Comparison of ENCODE assay signal across 18 cellular contexts in the genomic region with DNA sequence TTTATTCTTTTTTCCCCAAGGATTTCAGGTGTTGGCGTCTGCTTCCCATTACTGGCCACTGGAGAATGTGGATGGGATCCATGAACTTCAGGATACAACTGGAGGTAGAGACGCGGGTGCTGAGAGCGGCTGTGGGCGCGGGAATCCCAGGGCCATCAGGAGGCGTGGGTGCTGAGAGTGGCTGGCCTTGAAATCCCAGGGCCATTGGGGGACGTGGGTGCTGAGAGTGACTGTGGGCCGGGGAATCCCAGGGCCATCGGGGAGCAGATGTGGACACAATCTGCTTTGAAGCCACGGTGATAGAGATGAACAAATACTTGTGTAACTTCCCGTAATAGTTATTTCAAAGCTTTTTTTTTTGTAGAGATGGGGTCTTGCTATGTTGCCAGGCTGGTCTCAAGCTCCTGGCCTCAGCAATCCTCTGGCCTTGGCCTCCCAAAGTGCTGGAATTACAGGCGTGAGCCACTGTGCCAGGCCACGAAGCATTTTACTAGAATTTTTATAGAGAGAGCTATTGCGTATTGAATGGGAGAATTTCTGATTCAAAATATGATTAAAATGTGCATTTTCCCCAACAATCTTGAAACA. TPM values are rescaled to one million over a fixed set of nuclear protein-coding genes. Genes with fewer than 3 reads are reported as not detected.
"Had no signal": no experiment of that assay in that cellular context is flagged by ENCODE, and none has a peak within 500 bp of the region (broad histone marks: within the 10 kb centered on the region; RNA-seq: fewer than 3 reads in every experiment).

No MANE protein-coding gene starts in this region.

- H3K9me3 ChIP-seq: ascending aorta, breast epithelium, pancreas, tibial artery had no signal

- H3K27me3 ChIP-seq: ascending aorta, breast epithelium, foreskin keratinocyte, pancreas, tibial artery had no signal

- H3K27ac ChIP-seq: ascending aorta, breast epithelium, foreskin keratinocyte, pancreas, tibial artery had no signal

- H3K4me3 ChIP-seq: ascending aorta, breast epithelium, pancreas, tibial artery had no signal

- H3K4me1 Mint-ChIP-seq: activated CD4-positive, alpha-beta T cell treated with anti-CD3 and anti-CD28 coated beads, Interleukin-2, amount 10 ng/mL, durations not matched to agents 7 days and 5 days; activated naive CD8-positive, alpha-beta T cell treated with anti-CD3 and anti-CD28 coated beads, Interleukin-2, amount 50 U/mL, for 24 hours; T-cell had no signal

- H3K4me3 Mint-ChIP-seq: activated CD4-positive, alpha-beta T cell treated with anti-CD3 and anti-CD28 coated beads, Interleukin-2, amount 10 ng/mL, durations not matched to agents 7 days and 5 days; activated naive CD8-positive, alpha-beta T cell treated with anti-CD3 and anti-CD28 coated beads, Interleukin-2, amount 50 U/mL, for 24 hours; activated T-cell treated with anti-CD3 and anti-CD28 coated beads, Interleukin-2, amount 50 U/mL, for 72 hours; effector memory CD8-positive, alpha-beta T cell; neural crest cell; stimulated activated naive B cell treated with anti-CD40 and anti-IgM and Interleukin-4, amounts not matched to agents 10 μg/mL and 1 μg/mL and 100 μg/mL, for 72 hours; T-cell had no signal

- H3K4me1 ChIP-seq: ascending aorta, breast epithelium, foreskin keratinocyte, pancreas, tibial artery had no signal

- H3K36me3 Mint-ChIP-seq: stimulated activated naive B cell treated with anti-CD40 and anti-IgM and Interleukin-4, amounts not matched to agents 10 μg/mL and 1 μg/mL and 100 μg/mL, for 72 hours; T-cell had no signal

- ATAC-seq: activated naive CD8-positive, alpha-beta T cell treated with anti-CD3 and anti-CD28 coated beads, Interleukin-2, amount 50 U/mL, for 24 hours; activated T-cell treated with anti-CD3 and anti-CD28 coated beads, Interleukin-2, amount 50 U/mL, for 72 hours; effector memory CD8-positive, alpha-beta T cell; foreskin keratinocyte; pancreas; stimulated activated naive B cell treated with anti-CD40 and anti-IgM and Interleukin-4, amounts not matched to agents 10 μg/mL and 1 μg/mL and 100 μg/mL, for 72 hours; T-cell had no signal

- DNase-seq: activated CD4-positive, alpha-beta T cell treated with anti-CD3 and anti-CD28 coated beads, Interleukin-2, amount 10 ng/mL, durations not matched to agents 7 days and 5 days; activated CD8-positive, alpha-beta memory T cell treated with anti-CD3 and anti-CD28 coated beads, Interleukin-2, amount 50 U/mL, for 48 hours; activated naive CD4-positive, alpha-beta T cell treated with Interleukin-2 at 50 U/mL for 16 hours; activated naive CD8-positive, alpha-beta T cell treated with anti-CD3 and anti-CD28 coated beads, Interleukin-2, amount 50 U/mL, for 24 hours; activated T-cell treated with anti-CD3 and anti-CD28 coated beads, Interleukin-2, amount 50 U/mL, for 72 hours; cerebellar nuclear complex; effector memory CD8-positive, alpha-beta T cell; foreskin keratinocyte; midbrain; pancreas; stimulated activated CD4-positive, alpha-beta T cell treated with anti-CD3 and anti-CD28 coated beads, Interleukin-2, amount 100 ng/mL, for 48 hours; stimulated activated naive B cell treated with anti-CD40 and anti-IgM and Interleukin-4, amounts not matched to agents 10 μg/mL and 1 μg/mL and 100 μg/mL, for 72 hours; T-cell; T-helper 9 cell had no signal

- H3K27ac Mint-ChIP-seq: activated CD4-positive, alpha-beta T cell treated with anti-CD3 and anti-CD28 coated beads, Interleukin-2, amount 10 ng/mL, durations not matched to agents 7 days and 5 days; activated naive CD8-positive, alpha-beta T cell treated with anti-CD3 and anti-CD28 coated beads, Interleukin-2, amount 50 U/mL, for 24 hours; activated T-cell treated with anti-CD3 and anti-CD28 coated beads, Interleukin-2, amount 50 U/mL, for 72 hours; effector memory CD8-positive, alpha-beta T cell; stimulated activated naive B cell treated with anti-CD40 and anti-IgM and Interleukin-4, amounts not matched to agents 10 μg/mL and 1 μg/mL and 100 μg/mL, for 72 hours; T-cell had no signal

- H3K36me3 ChIP-seq: breast epithelium, pancreas had no signal

- H3K9me3 Mint-ChIP-seq: activated CD4-positive, alpha-beta T cell treated with anti-CD3 and anti-CD28 coated beads, Interleukin-2, amount 10 ng/mL, durations not matched to agents 7 days and 5 days; activated naive CD8-positive, alpha-beta T cell treated with anti-CD3 and anti-CD28 coated beads, Interleukin-2, amount 50 U/mL, for 24 hours; activated T-cell treated with anti-CD3 and anti-CD28 coated beads, Interleukin-2, amount 50 U/mL, for 72 hours; effector memory CD8-positive, alpha-beta T cell; T-cell had no signal

RNA-seq across cellular contexts. Expression of a gene that starts 12.8 kb away (rescaled TPM):
- total RNA-seq: foreskin keratinocyte had no signal
- polyA plus RNA-seq: foreskin keratinocyte had no signal
